ENCODE assay signal across 16 cellular contexts in genomic region chr2:101433465-101433864, GRCh38. TPM values are rescaled to one million over a fixed set of nuclear protein-coding genes. Genes with fewer than 3 reads are reported as not detected.
DNase-seq lines count a peak whose midpoint lies in the region; TF ChIP-seq lines count a peak whose summit lies in the region.
"Had no signal": no experiment of that assay in that cellular context is flagged by ENCODE, and none has a peak within 500 bp of the region (broad histone marks: within the 10 kb centered on the region; RNA-seq: fewer than 3 reads in every experiment).

No MANE protein-coding gene starts in this region.

- peaks cover 41% of the 10 kb centered on the region for H3F3A ChIP-seq in GM23248 (ENCODE audit: insufficient read depth)
- peaks cover 4% of the 10 kb centered on the region for H3F3A ChIP-seq in SK-N-SH (replicated peaks; ENCODE audit: insufficient read depth)

- H3K4me3 ChIP-seq in GM23248 (no peak overlapping the region), SK-N-SH (ENCODE audit: low read depth in 2 of 2, low read length in 1 of 2) (no peak overlapping the region)
- H3K4me3 ChIP-seq: A549, BLaER1, HAP-1, K562 had no signal

- WGBS in GM23248 (ENCODE audit: low coverage in 1 of 2, low lambda C conversion rate in 2 of 2, missing lambda C conversion rate in 2 of 2), 2 experiments, result 46 to 57% methylated on average over 3 of the region's 3 CpGs
- 69% methylated on average over 3 of the region's 3 CpGs for WGBS in SK-N-SH (ENCODE audit: low lambda C conversion rate)

- H4K20me1 ChIP-seq in GM23248 (ENCODE audit: insufficient read depth) (no peaks in the 10 kb centered on the region), SK-N-SH (ENCODE audit: insufficient read depth) (no peaks in the 10 kb centered on the region)
- H4K20me1 ChIP-seq: BLaER1 had no signal

- peak overlapping the region; percentile 87 for H3K27ac ChIP-seq in GM23248
- peak overlapping the region in 1 of 2 experiments; percentile 58; a peak in 1 of 4 replicates for H3K27ac ChIP-seq in SK-N-SH (ENCODE audit: low read depth in 2 of 2, low read length in 1 of 2)
- H3K27ac ChIP-seq: A549, BLaER1 had no signal

- TF ChIP-seq EP300 in SK-N-SH (IDR thresholded peaks at IDR 0.05; ENCODE audit: borderline replicate concordance in 1 of 2, low read depth in 1 of 2, low read length in 1 of 2), result no peak

- no peak for TF ChIP-seq RAD21 in SK-N-SH (IDR thresholded peaks at IDR 0.05; ENCODE audit: low read length)

- H3K9me2 ChIP-seq in GM23248 (ENCODE audit: insufficient read depth), result no peaks in the 10 kb centered on the region
- H3K9me2 ChIP-seq in SK-N-SH, result no peaks in the 10 kb centered on the region

- CTCF ChIA-PET in SK-N-SH (lab: Yijun Ruan, JAX), result interaction anchor here (3.5 kb wide), 1 partner anchor 14 kb away, joined by 17 read pairs; no protein-coding TSS in a partner anchor

- no peak overlapping the region for H3K4me3 Mint-ChIP-seq in endothelial cell (ENCODE audit: unreplicated experiment)
- H3K4me3 Mint-ChIP-seq: CD4-positive, CD25-positive, alpha-beta regulatory T cell had no signal

- H3K9me3 ChIP-seq in GM23248 (ENCODE audit: low read depth) (no peaks in the 10 kb centered on the region), SK-N-SH (no peaks in the 10 kb centered on the region)
- H3K9me3 ChIP-seq: A549, BLaER1, HAP-1 had no signal

- H3K4me1 ChIP-seq in GM23248 (ENCODE audit: insufficient read depth) (peaks cover 45% of the 10 kb centered on the region), SK-N-SH (ENCODE audit: control insufficient read depth in 1 of 2, insufficient read depth in 2 of 2, low read depth in 1 of 2, low read length in 1 of 2) (peaks cover 11 to 14% of the 10 kb centered on the region in 2 experiments)
- H3K4me1 ChIP-seq: A549 had no signal

- H3K4me2 ChIP-seq in GM23248 (ENCODE audit: unreplicated experiment), result no peak overlapping the region
- no peak overlapping the region for H3K4me2 ChIP-seq in SK-N-SH
- H3K4me2 ChIP-seq: A549, BLaER1 had no signal

- peak overlapping the region; percentile 53 for H3K9ac ChIP-seq in GM23248
- no peak overlapping the region for H3K9ac ChIP-seq in SK-N-SH
- H3K9ac ChIP-seq: BLaER1 had no signal

- TF ChIP-seq CTCF in SK-N-SH (IDR thresholded peaks at IDR 0.05), result no peak
- no peak for TF ChIP-seq CTCF in endothelial cell (IDR thresholded peaks at IDR 0.05; ENCODE audit: unreplicated experiment)

- no peak overlapping the region for H3K27ac Mint-ChIP-seq in endothelial cell (ENCODE audit: unreplicated experiment)
- H3K27ac Mint-ChIP-seq: CD4-positive, CD25-positive, alpha-beta regulatory T cell had no signal

- H3K27me3 ChIP-seq in GM23248 (replicated peaks; ENCODE audit: insufficient read depth) (no peaks in the 10 kb centered on the region), SK-N-SH (ENCODE audit: insufficient read depth) (no peaks in the 10 kb centered on the region)
- H3K27me3 ChIP-seq: BLaER1 had no signal

- no peaks in the 10 kb centered on the region for H3K36me3 Mint-ChIP-seq in endothelial cell (ENCODE audit: low read depth, unreplicated experiment)
- H3K36me3 Mint-ChIP-seq: CD4-positive, CD25-positive, alpha-beta regulatory T cell had no signal

- H3K79me2 ChIP-seq in GM23248 (ENCODE audit: insufficient read depth) (no peaks in the 10 kb centered on the region; the same call in 1 of the 2 replicates), SK-N-SH (ENCODE audit: insufficient read depth) (no peaks in the 10 kb centered on the region)

- H3K9me3 Mint-ChIP-seq in endothelial cell (ENCODE audit: unreplicated experiment), result no peaks in the 10 kb centered on the region

- in situ Hi-C loops in GM23248 (cut with MboI), result no loop called here

- no peaks in the 10 kb centered on the region for H3K36me3 ChIP-seq in GM23248 (ENCODE audit: low read depth)
- no peaks in the 10 kb centered on the region for H3K36me3 ChIP-seq in SK-N-SH (replicated peaks in 1 of 2; ENCODE audit: control insufficient read depth in 1 of 2, insufficient read depth in 2 of 2, low read length in 1 of 2)
- H3K36me3 ChIP-seq: BLaER1, HAP-1 had no signal

- peaks cover 2% of the 10 kb centered on the region for H3K27me3 Mint-ChIP-seq in endothelial cell (ENCODE audit: unreplicated experiment)
- H3K27me3 Mint-ChIP-seq: CD4-positive, CD25-positive, alpha-beta regulatory T cell had no signal

- no peak overlapping the region for H2AFZ ChIP-seq in GM23248
- H2AFZ ChIP-seq in SK-N-SH (ENCODE audit: low read depth), result no peak overlapping the region

- POLR2A ChIA-PET in SK-N-SH (lab: Yijun Ruan, JAX), result no interaction called here

- DNase-seq in GM23248 (peak; percentile 11), SK-N-SH (no peak), fibroblast of peridontal ligament (ENCODE audit: extremely low read depth) (peak; percentile 68), endothelial cell (ENCODE audit: low spot score) (no peak), NCI-H187 treated with DMSO at 0.1 percent for 48 hours (lab: John Stamatoyannopoulos, UW) (no peak), NCI-H1417 (lab: John Stamatoyannopoulos, UW) (no peak), C1 segment of cervical spinal cord (lab: John Stamatoyannopoulos, UW) (no peak)
- DNase-seq: AML-193; Calu3; CD4-positive, CD25-positive, alpha-beta regulatory T cell; DMS79; EL had no signal

- H3K4me1 Mint-ChIP-seq in endothelial cell (ENCODE audit: unreplicated experiment), result peaks cover 8% of the 10 kb centered on the region

TF ChIP-seq in SK-N-SH, 30 proteins besides CTCF, POLR2A, EP300 and RAD21:
- TF ChIP-seq ZBTB33 (IDR thresholded peaks at IDR 0.05; ENCODE audit: borderline replicate concordance, low read depth) (no peak), TCF12 (IDR thresholded peaks at IDR 0.05) (peak; percentile 55; the same call in 1 of the 2 replicates), EZH2phosphoT487 (IDR thresholded peaks at IDR 0.05; ENCODE audit: borderline replicate concordance, low read depth) (no peak), CHD2 (IDR thresholded peaks at IDR 0.05; ENCODE audit: low read length, partially characterized antibody) (no peak), RFX5 (IDR thresholded peaks at IDR 0.05; ENCODE audit: low read length) (no peak), JUND (IDR thresholded peaks at IDR 0.05) (no peak), RXRA (IDR thresholded peaks at IDR 0.05; ENCODE audit: borderline replicate concordance, low read depth) (no peak), RCOR1 (IDR thresholded peaks at IDR 0.05; ENCODE audit: low read length) (no peak), NFIC (IDR thresholded peaks at IDR 0.05; ENCODE audit: borderline replicate concordance) (peak; percentile 38; the same call in 1 of the 2 replicates)
- TF ChIP-seq, protein P1, sequence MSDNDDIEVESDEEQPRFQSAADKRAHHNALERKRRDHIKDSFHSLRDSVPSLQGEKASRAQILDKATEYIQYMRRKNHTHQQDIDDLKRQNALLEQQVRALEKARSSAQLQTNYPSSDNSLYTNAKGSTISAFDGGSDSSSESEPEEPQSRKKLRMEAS (IDR thresholded peaks at IDR 0.05; ENCODE audit: low read depth), result no peak
- TF ChIP-seq, protein P2, sequence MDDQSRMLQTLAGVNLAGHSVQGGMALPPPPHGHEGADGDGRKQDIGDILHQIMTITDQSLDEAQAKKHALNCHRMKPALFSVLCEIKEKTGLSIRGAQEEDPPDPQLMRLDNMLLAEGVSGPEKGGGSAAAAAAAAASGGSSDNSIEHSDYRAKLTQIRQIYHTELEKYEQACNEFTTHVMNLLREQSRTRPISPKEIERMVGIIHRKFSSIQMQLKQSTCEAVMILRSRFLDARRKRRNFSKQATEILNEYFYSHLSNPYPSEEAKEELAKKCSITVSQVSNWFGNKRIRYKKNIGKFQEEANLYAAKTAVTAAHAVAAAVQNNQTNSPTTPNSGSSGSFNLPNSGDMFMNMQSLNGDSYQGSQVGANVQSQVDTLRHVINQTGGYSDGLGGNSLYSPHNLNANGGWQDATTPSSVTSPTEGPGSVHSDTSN (IDR thresholded peaks at IDR 0.05), result peak; percentile 72; the same call in 1 of the 2 replicates

RNA-seq across cellular contexts. Expression of gene RFX8, which starts 41.4 kb away (rescaled TPM):
- total RNA-seq in GM23248 (2014; rRNA removed; shearing (Covaris generic)), result 5.1 and 6.4 TPM in 2 replicates
- polyA plus RNA-seq in GM23248 (2016; fragmentation: Nextera tagmentation; extraction: Ambion mirVana) (4.4 and 5.9 TPM in 2 replicates), SK-N-SH (2012; rRNA removed) (0.07 and 0.11 TPM in 2 replicates)
- polyA plus RNA-seq in SK-N-SH (2012; cell fraction: cytosol; rRNA removed), result 0.06 and 0.10 TPM in 2 replicates
- polyA plus RNA-seq in SK-N-SH (2012; cell fraction: nucleus; rRNA removed), result 0.32 and 1.1 TPM in 2 replicates
- 5.0 TPM for total RNA-seq in endothelial cell (ENCODE audit: unreplicated experiment)
- total RNA-seq: Calu3, K562 had no signal
- polyA plus RNA-seq: A549, K562 had no signal

RNA-seq across cellular contexts. Expression of gene CREG2, which starts 46.2 kb away (rescaled TPM):
- total RNA-seq in GM23248 (2014; rRNA removed; shearing (Covaris generic)), result under 0.01 and 0.22 TPM in 2 replicates
- polyA plus RNA-seq in GM23248 (2016; fragmentation: Nextera tagmentation; extraction: Ambion mirVana) (0.15 TPM in 1 of 2 replicates, not detected in the other), SK-N-SH (2012; rRNA removed) (1.1 and 1.4 TPM in 2 replicates)
- 0.75 and 0.93 TPM in 2 replicates for polyA plus RNA-seq in SK-N-SH (2012; cell fraction: cytosol; rRNA removed)
- polyA plus RNA-seq in SK-N-SH (2012; cell fraction: nucleus; rRNA removed), result 0.44 and 0.83 TPM in 2 replicates
- total RNA-seq in endothelial cell (ENCODE audit: unreplicated experiment), result 23.6 TPM
- total RNA-seq: K562 had no signal
- polyA plus RNA-seq: K562 had no signal

Comparison
In these comparisons a context has a peak if more than half of its experiments do, and no peak if none do; other contexts are left out.
1. DNase-seq: peak in GM23248 (single experiment) and fibroblast of peridontal ligament (single experiment); none in SK-N-SH (single experiment), endothelial cell (single experiment), NCI-H187 treated with DMSO at 0.1 percent for 48 hours (single experiment), NCI-H1417 (0 of 3) and C1 segment of cervical spinal cord (0 of 14).
2. RNA of gene CREG2, which starts 46.2 kb away (total RNA-seq): 23.6 TPM in endothelial cell (single experiment); under 0.01 to 0.22 TPM in GM23248; every median in the first group is over 10 times any median in the second.